Comparison of ENCODE assay signal across 8 cellular contexts in genomic region chr10:67835541-67836394, GRCh38. TPM values are rescaled to one million over a fixed set of nuclear protein-coding genes. Genes with fewer than 3 reads are reported as not detected.
DNase-seq lines count a peak whose midpoint lies in the region; ATAC-seq and TF ChIP-seq lines count a peak whose summit lies in the region.
"Not testable (repeated sequence)": the region's sequence is repeated elsewhere in the genome, so short reads cannot be mapped to it uniquely, and the experiment has no call there.
"Had no signal": no experiment of that assay in that cellular context is flagged by ENCODE, and none has a peak within 500 bp of the region (broad histone marks: within the 10 kb centered on the region; RNA-seq: fewer than 3 reads in every experiment).

No MANE protein-coding gene starts in this region.

- H3K4me1 ChIP-seq in esophagus muscularis mucosa, result peaks cover 0 to 20% (median 8%) of the 10 kb centered on the region in 4 donors
- H3K4me1 ChIP-seq in neural progenitor cell, result not testable (repeated sequence)

- H3K9me3 Mint-ChIP-seq in activated CD4-positive, alpha-beta memory T cell treated with anti-CD3 and anti-CD28 coated beads for 36 hours; activated naive CD8-positive, alpha-beta T cell treated with anti-CD3 and anti-CD28 coated beads, Interleukin-2, amount 50 U/mL, for 24 hours; neural progenitor cell: not testable (repeated sequence)

- not testable (repeated sequence) for H3F3A ChIP-seq in neural progenitor cell (ENCODE audit: low read depth)

- H3K4me2 ChIP-seq in neural progenitor cell, result not testable (repeated sequence)

- H4K20me1 ChIP-seq in neural progenitor cell (ENCODE audit: low read depth), result not testable (repeated sequence)

- H3K36me3 Mint-ChIP-seq in activated CD4-positive, alpha-beta memory T cell treated with anti-CD3 and anti-CD28 coated beads for 36 hours; activated naive CD8-positive, alpha-beta T cell treated with anti-CD3 and anti-CD28 coated beads, Interleukin-2, amount 50 U/mL, for 24 hours (ENCODE audit: low read depth); neural progenitor cell: not testable (repeated sequence)

- not testable (repeated sequence) for H3K27me3 ChIP-seq in esophagus muscularis mucosa, neural progenitor cell

- not testable (repeated sequence) for TF ChIP-seq EP300 in esophagus muscularis mucosa (IDR thresholded peaks at IDR 0.05)

- not testable (repeated sequence) for H3K9me3 ChIP-seq in esophagus muscularis mucosa; neural progenitor cell (ENCODE audit: low read depth)

- not testable (repeated sequence) for H3K27me3 Mint-ChIP-seq in activated CD4-positive, alpha-beta memory T cell treated with anti-CD3 and anti-CD28 coated beads for 36 hours; activated naive CD8-positive, alpha-beta T cell treated with anti-CD3 and anti-CD28 coated beads, Interleukin-2, amount 50 U/mL, for 24 hours; neural progenitor cell (ENCODE audit: insufficient read depth, low read depth)

- intact Hi-C loops in activated CD4-positive, alpha-beta memory T cell treated with anti-CD3 and anti-CD28 coated beads for 36 hours (cut with micrococcal nuclease); esophagus muscularis mucosa (cut with DNase I): not testable (repeated sequence)

- H3K79me2 ChIP-seq in neural progenitor cell (ENCODE audit: low read depth), result not testable (repeated sequence)

- not testable (repeated sequence) for ATAC-seq in activated naive CD8-positive, alpha-beta T cell treated with anti-CD3 and anti-CD28 coated beads, Interleukin-2, amount 50 U/mL, for 24 hours

- H3K4me3 Mint-ChIP-seq in activated CD4-positive, alpha-beta memory T cell treated with anti-CD3 and anti-CD28 coated beads for 36 hours, result peak overlapping the region; percentile 30
- peak overlapping the region; percentile 32 for H3K4me3 Mint-ChIP-seq in activated naive CD8-positive, alpha-beta T cell treated with anti-CD3 and anti-CD28 coated beads, Interleukin-2, amount 50 U/mL, for 24 hours
- H3K4me3 Mint-ChIP-seq in neural progenitor cell, result peak overlapping the region; percentile 3

- DNase-seq in G401 (ENCODE audit: low spot score) (peak; percentile 48), NB4 (ENCODE audit: low read depth) (peak; percentile 42), OCI-M1 (lab: John Stamatoyannopoulos, UW) (peak; percentile 57), esophagus muscularis mucosa (ENCODE audit: extremely low spot score) (peak; percentile 8)
- DNase-seq in activated CD4-positive, alpha-beta memory T cell treated with anti-CD3 and anti-CD28 coated beads for 36 hours; activated naive CD8-positive, alpha-beta T cell treated with anti-CD3 and anti-CD28 coated beads, Interleukin-2, amount 50 U/mL, for 24 hours; neural progenitor cell (ENCODE audit: low spot score): not testable (repeated sequence)

- peak overlapping the region; percentile 85 for H3K4me3 ChIP-seq in NB4 (ENCODE audit: low read depth, low read length)
- not testable (repeated sequence) for H3K4me3 ChIP-seq in esophagus muscularis mucosa, neural progenitor cell

- CTCF ChIA-PET in activated CD4-positive, alpha-beta memory T cell treated with anti-CD3 and anti-CD28 coated beads for 36 hours (lab: Charles Lee), result interaction anchor here (1.5 to 1.6 kb wide), 2 partner anchors 20 to 321 kb away, joined by 4 to 5 read pairs; no protein-coding TSS in a partner anchor

- H3K36me3 ChIP-seq in esophagus muscularis mucosa, neural progenitor cell: not testable (repeated sequence)

- not testable (repeated sequence) for TF ChIP-seq CTCF in NB4 (IDR thresholded peaks at IDR 0.05; ENCODE audit: low read depth, low read length); esophagus muscularis mucosa (IDR thresholded peaks at IDR 0.05); neural progenitor cell (IDR thresholded peaks at IDR 0.05)

- H3K9ac ChIP-seq in neural progenitor cell, result not testable (repeated sequence)

- in situ Hi-C loops in G401 (cut with HindIII; ENCODE audit: low sequenced_read_pairs), result not testable (repeated sequence)

- H3K4me1 Mint-ChIP-seq in activated CD4-positive, alpha-beta memory T cell treated with anti-CD3 and anti-CD28 coated beads for 36 hours (ENCODE audit: low read depth); activated naive CD8-positive, alpha-beta T cell treated with anti-CD3 and anti-CD28 coated beads, Interleukin-2, amount 50 U/mL, for 24 hours; neural progenitor cell: not testable (repeated sequence)

- WGBS in esophagus muscularis mucosa, result 59% methylated on average over 6 of the region's 6 CpGs

- H3K27ac Mint-ChIP-seq in activated CD4-positive, alpha-beta memory T cell treated with anti-CD3 and anti-CD28 coated beads for 36 hours; activated naive CD8-positive, alpha-beta T cell treated with anti-CD3 and anti-CD28 coated beads, Interleukin-2, amount 50 U/mL, for 24 hours; neural progenitor cell: not testable (repeated sequence)

- POLR2A ChIA-PET in activated CD4-positive, alpha-beta memory T cell treated with anti-CD3 and anti-CD28 coated beads for 36 hours (lab: Charles Lee), result interaction anchor here (0.6 kb wide), 1 partner anchor 336 kb away, joined by 4 read pairs; no protein-coding TSS in a partner anchor

- not testable (repeated sequence) for TF ChIP-seq POLR2A in NB4 (IDR thresholded peaks at IDR 0.05; ENCODE audit: extremely low read depth, insufficient read length); esophagus muscularis mucosa (IDR thresholded peaks at IDR 0.05; ENCODE audit: low read depth)

- H2AFZ ChIP-seq in neural progenitor cell (replicated peaks), result not testable (repeated sequence)

- not testable (repeated sequence) for H3K27ac ChIP-seq in esophagus muscularis mucosa (replicated peaks in 1 of 4); neural progenitor cell

RNA-seq across cellular contexts. Expression of gene DNAJC12, which starts 2.2 kb away (rescaled TPM):
- 1.1 and 15.8 TPM in 2 replicates for total RNA-seq in G401 (2014; rRNA removed; shearing (Covaris generic))
- 10 to 100 TPM in 1 of 2 experiments, 1 to 10 TPM in 1; 8.8 to 11.5 TPM for total RNA-seq in activated CD4-positive, alpha-beta memory T cell treated with anti-CD3 and anti-CD28 coated beads for 36 hours
- total RNA-seq in esophagus muscularis mucosa (1 to 10 TPM; 4.1 to 7.6 (median 6.5) TPM), neural progenitor cell (ENCODE audit: low replicate concordance) (3.5 and 3.7 TPM in 2 replicates)
- total RNA-seq: naive thymus-derived CD8-positive, alpha-beta T cell had no signal

RNA-seq across cellular contexts. Expression of gene SIRT1, which starts 48.7 kb away (rescaled TPM):
- 14.8 and 27.2 TPM in 2 replicates for total RNA-seq in G401 (2014; rRNA removed; shearing (Covaris generic))
- total RNA-seq in activated CD4-positive, alpha-beta memory T cell treated with anti-CD3 and anti-CD28 coated beads for 36 hours, result 10 to 100 TPM; 29.9 to 32.0 TPM
- total RNA-seq in esophagus muscularis mucosa (10 to 100 TPM; 23.7 to 30.3 (median 29.2) TPM), neural progenitor cell (ENCODE audit: low replicate concordance) (26.2 and 48.5 TPM in 2 replicates)
